In genomic region chr1:18109058-18109755, GRCh38 we compare ENCODE assay signal across 12 cellular contexts. TPM values are rescaled to one million over a fixed set of nuclear protein-coding genes. Genes with fewer than 3 reads are reported as not detected.
DNase-seq lines count a peak whose midpoint lies in the region; ATAC-seq and TF ChIP-seq lines count a peak whose summit lies in the region.
"Had no signal": no experiment of that assay in that cellular context is flagged by ENCODE, and none has a peak within 500 bp of the region (broad histone marks: within the 10 kb centered on the region; RNA-seq: fewer than 3 reads in every experiment).

No MANE protein-coding gene starts in this region.

- H2AFZ ChIP-seq in GM23338 (no peak overlapping the region), parathyroid adenoma (no peak overlapping the region)

- H3F3A ChIP-seq in GM23338 (replicated peaks; ENCODE audit: low read depth) = peaks cover 9% of the 10 kb centered on the region

- DNase-seq in GM23338 (ENCODE audit: low spot score) (peak; percentile 51), NCI-H2107 (lab: John Stamatoyannopoulos, UW) (peak; percentile 44), dorsolateral prefrontal cortex (peak in 7 of 10 donors; percentile 44 to 88 (median 66)), HCEC 1CT (no peak), COLO668 (lab: John Stamatoyannopoulos, UW; ENCODE audit: unreplicated experiment) (no peak)
- DNase-seq in activated T-helper 1 cell treated with anti-CD3 and anti-CD28 coated beads, Interleukin-12 subunit alpha, Interleukin-12 subunit beta, Interleukin-2, Interleukin-4 antibody, amounts not matched to agents 30 ng/mL and 10 ng/mL and 1 ng/mL, durations not matched to agents 14 hours and 24 hours and 36 hours (ENCODE audit: low spot score) = no peak
- no peak for DNase-seq in activated CD4-positive, alpha-beta T cell treated with anti-CD3 and anti-CD28 coated beads, Interleukin-2, amount 50 U/mL, for 4 hours
- DNase-seq: activated CD8-positive, alpha-beta memory T cell treated with anti-CD3 and anti-CD28 coated beads, Interleukin-2, amount 50 U/mL, for 4 hours; EL had no signal

- TF ChIP-seq CTCF in GM23338 (conservative IDR thresholded peaks at IDR 0.05; ENCODE audit: low read depth in 2 of 2) = no peak
- no peak for TF ChIP-seq CTCF in dorsolateral prefrontal cortex (IDR thresholded peaks at IDR 0.05 in 54 of 56, conservative IDR thresholded peaks at IDR 0.05 in 2 of 56; ENCODE audit: low read depth in 1 of 56, partially characterized antibody in 56 of 56)
- no peak for TF ChIP-seq CTCF in parathyroid adenoma (IDR thresholded peaks at IDR 0.05)

- peaks cover 44% of the 10 kb centered on the region for H3K27me3 Mint-ChIP-seq in GM23338 (ENCODE audit: insufficient read depth, low read depth, poor library complexity)
- H3K27me3 Mint-ChIP-seq in activated T-helper 1 cell treated with anti-CD3 and anti-CD28 coated beads, Interleukin-12 subunit alpha, Interleukin-12 subunit beta, Interleukin-2, Interleukin-4 antibody, amounts not matched to agents 30 ng/mL and 10 ng/mL and 1 ng/mL, durations not matched to agents 14 hours and 24 hours and 36 hours (ENCODE audit: insufficient read depth) = peaks cover 57% of the 10 kb centered on the region

- no peaks in the 10 kb centered on the region for H3K9me3 ChIP-seq in parathyroid adenoma (ENCODE audit: control insufficient read depth, low read length)

- H3K36me3 ChIP-seq in GM23338 (ENCODE audit: insufficient read depth) (no peaks in the 10 kb centered on the region), parathyroid adenoma (ENCODE audit: control insufficient read depth, insufficient read depth, low read length) (no peaks in the 10 kb centered on the region)

- H3K79me2 ChIP-seq in GM23338 (replicated peaks; ENCODE audit: insufficient read depth) (peaks cover 26% of the 10 kb centered on the region; the same call in 1 of the 2 replicates), parathyroid adenoma (no peaks in the 10 kb centered on the region)

- no peaks in the 10 kb centered on the region; the same call in 2 of the 3 replicates for H3K9me3 Mint-ChIP-seq in GM23338
- no peaks in the 10 kb centered on the region for H3K9me3 Mint-ChIP-seq in activated T-helper 1 cell treated with anti-CD3 and anti-CD28 coated beads, Interleukin-12 subunit alpha, Interleukin-12 subunit beta, Interleukin-2, Interleukin-4 antibody, amounts not matched to agents 30 ng/mL and 10 ng/mL and 1 ng/mL, durations not matched to agents 14 hours and 24 hours and 36 hours

- intact Hi-C loops in dorsolateral prefrontal cortex (cut with DNase I) = loop anchor here in 1 of 2 donors (5.0 kb wide), 1 partner anchor 107 kb away; no protein-coding TSS in a partner anchor
- intact Hi-C loops in activated T-helper 1 cell treated with anti-CD3 and anti-CD28 coated beads, Interleukin-12 subunit alpha, Interleukin-12 subunit beta, Interleukin-2, Interleukin-4 antibody, amounts not matched to agents 30 ng/mL and 10 ng/mL and 1 ng/mL, durations not matched to agents 14 hours and 24 hours and 36 hours (cut with micrococcal nuclease) = loop anchor here (10.0 kb wide), 1 partner anchor 536 kb away; no protein-coding TSS in a partner anchor

- peaks cover 72% of the 10 kb centered on the region for H3K27me3 ChIP-seq in GM23338 (ENCODE audit: insufficient read depth)
- peaks cover 0 to 44% (median 14%) of the 10 kb centered on the region in 45 donors for H3K27me3 ChIP-seq in dorsolateral prefrontal cortex
- peaks cover 5% of the 10 kb centered on the region for H3K27me3 ChIP-seq in parathyroid adenoma (ENCODE audit: control insufficient read depth, insufficient read depth, low read length)

- peaks cover 16% of the 10 kb centered on the region; the same call in 1 of the 2 replicates for H4K20me1 ChIP-seq in GM23338 (replicated peaks; ENCODE audit: insufficient read depth)

- H3K4me3 ChIP-seq in GM23338 = peak overlapping the region; percentile 80
- H3K4me3 ChIP-seq in dorsolateral prefrontal cortex = peak overlapping the region; percentile 36 to 71 (median 56)
- no peak overlapping the region for H3K4me3 ChIP-seq in parathyroid adenoma (ENCODE audit: low read depth, low read length)

- no peaks in the 10 kb centered on the region; the same call in 2 of the 3 replicates for H3K36me3 Mint-ChIP-seq in GM23338 (ENCODE audit: low read depth)
- no peaks in the 10 kb centered on the region for H3K36me3 Mint-ChIP-seq in activated T-helper 1 cell treated with anti-CD3 and anti-CD28 coated beads, Interleukin-12 subunit alpha, Interleukin-12 subunit beta, Interleukin-2, Interleukin-4 antibody, amounts not matched to agents 30 ng/mL and 10 ng/mL and 1 ng/mL, durations not matched to agents 14 hours and 24 hours and 36 hours (ENCODE audit: low read depth)

- H3K4me1 ChIP-seq in GM23338 (ENCODE audit: insufficient read depth) (peaks cover 28% of the 10 kb centered on the region), parathyroid adenoma (no peaks in the 10 kb centered on the region)

- H3K27ac Mint-ChIP-seq in GM23338 = no peak overlapping the region
- no peak overlapping the region for H3K27ac Mint-ChIP-seq in activated T-helper 1 cell treated with anti-CD3 and anti-CD28 coated beads, Interleukin-12 subunit alpha, Interleukin-12 subunit beta, Interleukin-2, Interleukin-4 antibody, amounts not matched to agents 30 ng/mL and 10 ng/mL and 1 ng/mL, durations not matched to agents 14 hours and 24 hours and 36 hours

- no peak overlapping the region for H3K9ac ChIP-seq in parathyroid adenoma

- peak overlapping the region; percentile 79 for H3K4me3 Mint-ChIP-seq in GM23338
- H3K4me3 Mint-ChIP-seq in activated T-helper 1 cell treated with anti-CD3 and anti-CD28 coated beads, Interleukin-12 subunit alpha, Interleukin-12 subunit beta, Interleukin-2, Interleukin-4 antibody, amounts not matched to agents 30 ng/mL and 10 ng/mL and 1 ng/mL, durations not matched to agents 14 hours and 24 hours and 36 hours = no peak overlapping the region

- H3K4me2 ChIP-seq in GM23338 = peak overlapping the region; percentile 96
- H3K4me2 ChIP-seq in parathyroid adenoma (ENCODE audit: low read length) = peak overlapping the region; percentile 51

- peaks cover 24% of the 10 kb centered on the region for H3K4me1 Mint-ChIP-seq in GM23338
- no peaks in the 10 kb centered on the region for H3K4me1 Mint-ChIP-seq in activated T-helper 1 cell treated with anti-CD3 and anti-CD28 coated beads, Interleukin-12 subunit alpha, Interleukin-12 subunit beta, Interleukin-2, Interleukin-4 antibody, amounts not matched to agents 30 ng/mL and 10 ng/mL and 1 ng/mL, durations not matched to agents 14 hours and 24 hours and 36 hours (ENCODE audit: low read depth)

- peak; percentile 4 for ATAC-seq in GM23338

- no peak overlapping the region for H3K27ac ChIP-seq in GM23338 (ENCODE audit: low read depth)
- peak overlapping the region in 52 of 59 donors; percentile 12 to 91 (median 70) for H3K27ac ChIP-seq in dorsolateral prefrontal cortex
- no peak overlapping the region for H3K27ac ChIP-seq in parathyroid adenoma

- no peaks in the 10 kb centered on the region for H3K9me2 ChIP-seq in GM23338 (ENCODE audit: insufficient read depth)

TF ChIP-seq in GM23338, 12 proteins besides CTCF, POLR2A, EP300 and RAD21:
- peak; percentile 7 for TF ChIP-seq EZH2 (IDR thresholded peaks at IDR 0.05; ENCODE audit: low read depth, unreplicated experiment)
- no peak for TF ChIP-seq NANOG (IDR thresholded peaks at IDR 0.05; ENCODE audit: borderline replicate concordance)
- 0 out of 2 replicates have a peak, but pooled peaks have one; percentile 15 for TF ChIP-seq POLR2AphosphoS5 (IDR thresholded peaks at IDR 0.05; ENCODE audit: low read depth)
TF ChIP-seq in GM23338: peak in this region for 2.

RNA-seq across cellular contexts. Expression of gene IGSF21, which starts 1.6 kb away (rescaled TPM):
- total RNA-seq in GM23338 (2014; rRNA removed; shearing (Covaris generic)) = 15.6 and 17.9 TPM in 2 replicates
- polyA plus RNA-seq in GM23338 (2016; fragmentation: Nextera tagmentation; extraction: Ambion mirVana) = 14.5 and 15.7 TPM in 2 replicates
- 100 to 1,000 TPM in 2 of 120 experiments, 10 to 100 TPM in 118; 36.8 to 116 (median 73.4) TPM for total RNA-seq in dorsolateral prefrontal cortex
- total RNA-seq in activated T-helper 1 cell treated with anti-CD3 and anti-CD28 coated beads, Interleukin-12 subunit alpha, Interleukin-12 subunit beta, Interleukin-2, Interleukin-4 antibody, amounts not matched to agents 30 ng/mL and 10 ng/mL and 1 ng/mL, durations not matched to agents 14 hours and 24 hours and 36 hours = not detected in 2 replicates
- total RNA-seq: NCI-H460; T-helper 2 cell treated with Interferon-gamma antibody and Interleukin-4, amounts not matched to agents 100 ng/mL and 5 ng/mL, for 36 hours had no signal

Comparison
In these comparisons a context has a peak if more than half of its experiments do, and no peak if none do; other contexts are left out.
1. DNase-seq: peak in GM23338 (single experiment), NCI-H2107 (single experiment) and dorsolateral prefrontal cortex (7 of 10); none in activated T-helper 1 cell treated with anti-CD3 and anti-CD28 coated beads, Interleukin-12 subunit alpha, Interleukin-12 subunit beta, Interleukin-2, Interleukin-4 antibody, amounts not matched to agents 30 ng/mL and 10 ng/mL and 1 ng/mL, durations not matched to agents 14 hours and 24 hours and 36 hours (single experiment), HCEC 1CT (single experiment), activated CD4-positive, alpha-beta T cell treated with anti-CD3 and anti-CD28 coated beads, Interleukin-2, amount 50 U/mL, for 4 hours (0 of 2) and COLO668 (single experiment).
2. H3K27ac ChIP-seq: peak in dorsolateral prefrontal cortex (52 of 59); none in GM23338 (single experiment) and parathyroid adenoma (single experiment).
3. RNA of gene IGSF21, which starts 1.6 kb away (total RNA-seq): 36.8 to 116 TPM in dorsolateral prefrontal cortex and 15.6 to 17.9 TPM in GM23338; not detected in activated T-helper 1 cell treated with anti-CD3 and anti-CD28 coated beads, Interleukin-12 subunit alpha, Interleukin-12 subunit beta, Interleukin-2, Interleukin-4 antibody, amounts not matched to agents 30 ng/mL and 10 ng/mL and 1 ng/mL, durations not matched to agents 14 hours and 24 hours and 36 hours; every median in the first group is over 10 times any median in the second.